Comparison of ENCODE assay signal across 31 cellular contexts in the genomic region with DNA sequence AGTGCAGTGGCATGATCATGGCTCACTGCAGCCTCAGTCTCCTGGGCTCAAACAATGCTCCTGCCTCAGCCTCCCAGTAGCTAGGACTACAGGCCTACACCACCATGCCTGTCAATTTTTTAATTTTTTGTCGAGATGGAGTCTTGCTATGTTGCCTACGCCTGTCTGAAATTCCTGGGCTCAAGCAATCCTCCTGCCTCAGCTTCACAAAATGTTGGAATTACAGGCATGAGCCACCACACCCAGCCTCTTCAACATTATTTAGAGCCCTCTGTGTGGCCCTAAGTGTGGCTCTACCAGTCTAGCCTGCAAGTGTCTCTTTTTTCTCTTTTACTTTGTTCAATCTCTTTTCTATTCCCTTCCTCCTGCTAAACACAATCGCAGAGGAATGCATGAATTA.
"Had no signal": no experiment of that assay in that cellular context is flagged by ENCODE, and none has a peak within 500 bp of the region (broad histone marks: within the 10 kb centered on the region; RNA-seq: fewer than 3 reads in every experiment).

No MANE protein-coding gene starts in this region.

- H2AFZ ChIP-seq: neural progenitor cell, parathyroid adenoma had no signal

- H3K4me1 Mint-ChIP-seq: naive thymus-derived CD4-positive, alpha-beta T cell; natural killer cell; neural progenitor cell; stimulated activated memory B cell treated with anti-CD40 and anti-IgM and Interleukin-4, amounts not matched to agents 10 μg/mL and 1 μg/mL and 100 μg/mL, for 72 hours; stimulated activated naive CD8-positive, alpha-beta T cell treated with anti-CD3 and anti-CD28 coated beads, Interleukin-15, amount 100 ng/mL, for 72 hours had no signal

- H3K36me3 ChIP-seq: neural progenitor cell, ovary, right lobe of liver, sigmoid colon, spleen, suprapubic skin, tibial artery, transverse colon, vagina had no signal

- H3K4me1 ChIP-seq: parathyroid adenoma, psoas muscle, right lobe of liver, spleen, suprapubic skin, vagina had no signal

- H3K9ac ChIP-seq: neural progenitor cell, parathyroid adenoma had no signal

- H3K27ac ChIP-seq: neural progenitor cell, ovary, parathyroid adenoma, psoas muscle, right lobe of liver, skin epidermis, spleen, suprapubic skin, testis, tibial artery, transverse colon, vagina had no signal

- H3K36me3 Mint-ChIP-seq: naive thymus-derived CD4-positive, alpha-beta T cell; natural killer cell; neural progenitor cell; stimulated activated memory B cell treated with anti-CD40 and anti-IgM and Interleukin-4, amounts not matched to agents 10 μg/mL and 1 μg/mL and 100 μg/mL, for 72 hours had no signal

- H3K27me3 ChIP-seq: neural progenitor cell, ovary, right lobe of liver, sigmoid colon, suprapubic skin, testis, tibial artery, transverse colon, vagina had no signal

- ATAC-seq: naive thymus-derived CD4-positive, alpha-beta T cell; natural killer cell; psoas muscle; right cardiac atrium; right lobe of liver; stimulated activated memory B cell treated with anti-CD40 and anti-IgM and Interleukin-4, amounts not matched to agents 10 μg/mL and 1 μg/mL and 100 μg/mL, for 72 hours; stimulated activated naive CD8-positive, alpha-beta T cell treated with anti-CD3 and anti-CD28 coated beads, Interleukin-15, amount 100 ng/mL, for 72 hours; stimulated activated naive CD8-positive, alpha-beta T cell treated with anti-CD3 and anti-CD28 coated beads, Interleukin-15, Interleukin-2, amounts not matched to agents 100 U/mL and 50 U/mL, for 24 hours had no signal

- H3K4me3 Mint-ChIP-seq: naive thymus-derived CD4-positive, alpha-beta T cell; natural killer cell; nephron; neural progenitor cell; stimulated activated memory B cell treated with anti-CD40 and anti-IgM and Interleukin-4, amounts not matched to agents 10 μg/mL and 1 μg/mL and 100 μg/mL, for 72 hours; stimulated activated naive CD8-positive, alpha-beta T cell treated with anti-CD3 and anti-CD28 coated beads, Interleukin-15, amount 100 ng/mL, for 72 hours had no signal

- H3K9me3 ChIP-seq: ovary, psoas muscle, right lobe of liver, sigmoid colon, spleen, suprapubic skin, testis, tibial artery, transverse colon, vagina had no signal

- H3K4me2 ChIP-seq: neural progenitor cell, smooth muscle cell had no signal

- H3K4me3 ChIP-seq: neural progenitor cell, ovary, psoas muscle, right lobe of liver, sigmoid colon, skin epidermis, smooth muscle cell, spleen, suprapubic skin, testis, tibial artery, transverse colon, vagina had no signal

- H3K27ac Mint-ChIP-seq: naive thymus-derived CD4-positive, alpha-beta T cell; natural killer cell; nephron; neural progenitor cell; progenitor cell of endocrine pancreas; stimulated activated memory B cell treated with anti-CD40 and anti-IgM and Interleukin-4, amounts not matched to agents 10 μg/mL and 1 μg/mL and 100 μg/mL, for 72 hours; stimulated activated naive CD8-positive, alpha-beta T cell treated with anti-CD3 and anti-CD28 coated beads, Interleukin-15, amount 100 ng/mL, for 72 hours had no signal

- DNase-seq: naive thymus-derived CD4-positive, alpha-beta T cell; natural killer cell; occipital lobe; ovary; posterior cingulate gyrus; psoas muscle; right cardiac atrium; right lobe of liver; sigmoid colon; spleen; stimulated activated CD4-positive, alpha-beta T cell treated with anti-CD3 and anti-CD28 coated beads, Interleukin-12 subunit alpha, Interleukin-12 subunit beta, amount 100 ng/mL, for 4 hours; stimulated activated CD4-positive, alpha-beta T cell treated with anti-CD3 and anti-CD28 coated beads, Interleukin-1b, Interleukin-23, amount 100 ng/mL, for 48 hours; stimulated activated CD4-positive, alpha-beta T cell treated with anti-CD3 and anti-CD28 coated beads, Interleukin-4, amount 100 ng/mL, for 1 hour; stimulated activated CD4-positive, alpha-beta T cell treated with anti-CD3 and anti-CD28 coated beads, Interleukin-4, amount 100 ng/mL, for 4 hours; stimulated activated CD8-positive, alpha-beta memory T cell treated with anti-CD3 and anti-CD28 coated beads, Interleukin-4, amount 100 ng/mL, for 48 hours; stimulated activated naive CD4-positive, alpha-beta T cell; stimulated activated naive CD8-positive, alpha-beta T cell treated with anti-CD3 and anti-CD28 coated beads, Interleukin-15, amount 100 ng/mL, for 72 hours; stimulated activated naive CD8-positive, alpha-beta T cell treated with anti-CD3 and anti-CD28 coated beads, Interleukin-15, Interleukin-2, amounts not matched to agents 100 U/mL and 50 U/mL, for 24 hours; substantia nigra; testis; tibial artery; transverse colon had no signal

- H3K9me3 Mint-ChIP-seq: natural killer cell; nephron; neural progenitor cell; stimulated activated naive CD8-positive, alpha-beta T cell treated with anti-CD3 and anti-CD28 coated beads, Interleukin-15, amount 100 ng/mL, for 72 hours had no signal

- H3K27me3 Mint-ChIP-seq: progenitor cell of endocrine pancreas had no signal

- H3K79me2 ChIP-seq: parathyroid adenoma had no signal
